ENCODE assay signal across 1 cellular context in genomic region chr1:238469146-238469601, GRCh38.
TF ChIP-seq lines count a peak whose summit lies in the region.

No MANE protein-coding gene starts in this region.

TF ChIP-seq in GM23338, 12 proteins besides CTCF, POLR2A, EP300 and RAD21 (continued from another document):
- no peak for TF ChIP-seq STAT1 (IDR thresholded peaks at IDR 0.05; ENCODE audit: unreplicated experiment)
- TF ChIP-seq POLR2AphosphoS5 (IDR thresholded peaks at IDR 0.05; ENCODE audit: low read depth): no peak
- TF ChIP-seq ZNF331 (CRISPR knock-in tag; IDR thresholded peaks at IDR 0.05; ENCODE audit: low read depth): no peak
- TF ChIP-seq NANOG (IDR thresholded peaks at IDR 0.05; ENCODE audit: borderline replicate concordance): no peak
- no peak for TF ChIP-seq EZH2 (IDR thresholded peaks at IDR 0.05; ENCODE audit: low read depth, unreplicated experiment)
- TF ChIP-seq, protein P1, sequence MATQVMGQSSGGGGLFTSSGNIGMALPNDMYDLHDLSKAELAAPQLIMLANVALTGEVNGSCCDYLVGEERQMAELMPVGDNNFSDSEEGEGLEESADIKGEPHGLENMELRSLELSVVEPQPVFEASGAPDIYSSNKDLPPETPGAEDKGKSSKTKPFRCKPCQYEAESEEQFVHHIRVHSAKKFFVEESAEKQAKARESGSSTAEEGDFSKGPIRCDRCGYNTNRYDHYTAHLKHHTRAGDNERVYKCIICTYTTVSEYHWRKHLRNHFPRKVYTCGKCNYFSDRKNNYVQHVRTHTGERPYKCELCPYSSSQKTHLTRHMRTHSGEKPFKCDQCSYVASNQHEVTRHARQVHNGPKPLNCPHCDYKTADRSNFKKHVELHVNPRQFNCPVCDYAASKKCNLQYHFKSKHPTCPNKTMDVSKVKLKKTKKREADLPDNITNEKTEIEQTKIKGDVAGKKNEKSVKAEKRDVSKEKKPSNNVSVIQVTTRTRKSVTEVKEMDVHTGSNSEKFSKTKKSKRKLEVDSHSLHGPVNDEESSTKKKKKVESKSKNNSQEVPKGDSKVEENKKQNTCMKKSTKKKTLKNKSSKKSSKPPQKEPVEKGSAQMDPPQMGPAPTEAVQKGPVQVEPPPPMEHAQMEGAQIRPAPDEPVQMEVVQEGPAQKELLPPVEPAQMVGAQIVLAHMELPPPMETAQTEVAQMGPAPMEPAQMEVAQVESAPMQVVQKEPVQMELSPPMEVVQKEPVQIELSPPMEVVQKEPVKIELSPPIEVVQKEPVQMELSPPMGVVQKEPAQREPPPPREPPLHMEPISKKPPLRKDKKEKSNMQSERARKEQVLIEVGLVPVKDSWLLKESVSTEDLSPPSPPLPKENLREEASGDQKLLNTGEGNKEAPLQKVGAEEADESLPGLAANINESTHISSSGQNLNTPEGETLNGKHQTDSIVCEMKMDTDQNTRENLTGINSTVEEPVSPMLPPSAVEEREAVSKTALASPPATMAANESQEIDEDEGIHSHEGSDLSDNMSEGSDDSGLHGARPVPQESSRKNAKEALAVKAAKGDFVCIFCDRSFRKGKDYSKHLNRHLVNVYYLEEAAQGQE (IDR thresholded peaks at IDR 0.05; ENCODE audit: unreplicated experiment): no peak
- no peak for TF ChIP-seq JUNB (IDR thresholded peaks at IDR 0.05; ENCODE audit: unreplicated experiment)
- no peak for TF ChIP-seq ZNF114 (CRISPR knock-in tag; IDR thresholded peaks at IDR 0.05)
